ENCODE assay signal across 14 cellular contexts in the genomic region with DNA sequence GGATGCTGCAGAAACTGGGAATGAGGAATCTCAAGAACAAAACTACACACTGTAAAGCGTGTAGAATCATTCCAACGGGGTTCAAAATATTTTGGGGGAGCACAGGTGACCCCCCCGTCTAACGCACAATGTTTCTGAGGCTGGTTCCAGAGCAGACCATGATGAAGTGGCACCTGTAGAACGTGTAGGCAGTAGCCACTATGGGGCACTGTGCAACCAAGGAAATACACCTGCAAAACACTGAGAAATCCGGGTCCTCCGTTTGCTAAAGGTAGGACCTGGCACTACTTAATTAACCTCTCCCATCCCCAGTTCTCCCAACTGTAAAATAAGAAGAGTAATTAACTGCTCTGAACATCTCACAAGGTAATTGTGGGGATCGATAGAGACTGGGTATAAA. TPM values are rescaled to one million over a fixed set of nuclear protein-coding genes. Genes with fewer than 3 reads are reported as not detected.
A peak's percentile ranks its signal among the peaks of the same experiment; 100 is the strongest.
DNase-seq lines count a peak whose midpoint lies in the region; ATAC-seq and TF ChIP-seq lines count a peak whose summit lies in the region.
"Had no signal": no experiment of that assay in that cellular context is flagged by ENCODE, and none has a peak within 500 bp of the region (broad histone marks: within the 10 kb centered on the region; RNA-seq: fewer than 3 reads in every experiment).

No MANE protein-coding gene starts in this region.

- H4K5ac ChIP-seq in H9 (ENCODE audit: insufficient read length, low read depth, low read length): no peak overlapping the region

- H2BK15ac ChIP-seq in H9 (ENCODE audit: low read depth, low read length): no peak overlapping the region

- H3K4me2 ChIP-seq in H9 (ENCODE audit: insufficient read depth, insufficient read length, low read length): no peak overlapping the region
- H3K4me2 ChIP-seq: BLaER1 treated with 17β-estradiol and CSF1 and Interleukin-3, amounts not matched to agents 10 nM and 100 nM had no signal

- no peaks in the 10 kb centered on the region for H3K27me3 ChIP-seq in H9 (ENCODE audit: insufficient read depth, low read length)
- H3K27me3 ChIP-seq: BLaER1 treated with 17β-estradiol and CSF1 and Interleukin-3, amounts not matched to agents 10 nM and 100 nM; colonic mucosa; neutrophil had no signal

- ATAC-seq in HG02870 (IDR thresholded peaks at IDR 0.05; ENCODE audit: unreplicated experiment): no peak
- no peak for ATAC-seq in HG03439 (IDR thresholded peaks at IDR 0.05; ENCODE audit: unreplicated experiment)
- ATAC-seq in GM21786 (IDR thresholded peaks at IDR 0.05; ENCODE audit: unreplicated experiment): no peak
- ATAC-seq: stimulated activated effector memory CD8-positive, alpha-beta T cell treated with anti-CD3 and anti-CD28 coated beads, Interleukin-12 subunit alpha, Interleukin-12 subunit beta, amount 100 ng/mL, for 72 hours had no signal

- no peak overlapping the region for H2BK12ac ChIP-seq in H9 (ENCODE audit: insufficient read length, low read depth, low read length)

- no peak overlapping the region for H4K8ac ChIP-seq in H9 (replicated peaks; ENCODE audit: insufficient read length, low read depth, low read length)

- H2BK120ac ChIP-seq in H9 (ENCODE audit: low read depth, low read length, poor library complexity, severe bottlenecking): no peak overlapping the region

- DNase-seq in H9 (no peak), SK-MEL-5 (ENCODE audit: low read depth, low spot score) (peak; percentile 8), foreskin fibroblast (peak in 1 of 2 donors; percentile 7), T1000 (lab: John Stamatoyannopoulos, UW) (no peak)
- DNase-seq: activated CD8-positive, alpha-beta memory T cell treated with anti-CD3 and anti-CD28 coated beads for 24 hours; activated naive CD4-positive, alpha-beta T cell treated with anti-CD3 and anti-CD28 coated beads, Interleukin-2, amount 10 ng/mL, durations not matched to agents 7 days and 5 days; colonic mucosa had no signal

- no peak overlapping the region for H2AK5ac ChIP-seq in H9 (ENCODE audit: insufficient read length, low read length)

- H3K27ac Mint-ChIP-seq in H9: no peak overlapping the region
- H3K27ac Mint-ChIP-seq: activated naive CD4-positive, alpha-beta T cell treated with anti-CD3 and anti-CD28 coated beads, Interleukin-2, amount 10 ng/mL, durations not matched to agents 7 days and 5 days; stimulated activated effector memory CD8-positive, alpha-beta T cell treated with anti-CD3 and anti-CD28 coated beads, Interleukin-12 subunit alpha, Interleukin-12 subunit beta, amount 100 ng/mL, for 72 hours had no signal

- no peak overlapping the region for H4K91ac ChIP-seq in H9 (ENCODE audit: insufficient read length, low read depth, low read length)

- H4K20me1 ChIP-seq in H9 (ENCODE audit: control insufficient read depth, insufficient read depth, insufficient read length): no peaks in the 10 kb centered on the region
- H4K20me1 ChIP-seq: BLaER1 treated with 17β-estradiol and CSF1 and Interleukin-3, amounts not matched to agents 10 nM and 100 nM had no signal

- H3K4me1 ChIP-seq in H9 (ENCODE audit: insufficient read depth, low read length): no peaks in the 10 kb centered on the region; the same call in 1 of the 2 replicates
- H3K4me1 ChIP-seq: BLaER1 treated with 17β-estradiol and CSF1 and Interleukin-3, amounts not matched to agents 10 nM and 100 nM; colonic mucosa had no signal

- no peaks in the 10 kb centered on the region for H3K23me2 ChIP-seq in H9 (ENCODE audit: insufficient read length, low read depth, low read length, poor library complexity, severe bottlenecking)

- H2AFZ ChIP-seq in H9 (ENCODE audit: low read length): no peak overlapping the region

- WGBS in H9 (ENCODE audit: extremely low coverage, insufficient read length, low lambda C conversion rate): no CpG with 5 or more reads among the region's 8 CpGs

- no peak overlapping the region for H2BK5ac ChIP-seq in H9 (ENCODE audit: insufficient read length, low read length)

- H2BK20ac ChIP-seq in H9 (ENCODE audit: low read depth, low read length, poor library complexity, severe bottlenecking): no peak overlapping the region

- no peak overlapping the region for H3K56ac ChIP-seq in H9 (ENCODE audit: insufficient read length, low read depth, low read length)

- no peaks in the 10 kb centered on the region for H3K9me3 ChIP-seq in H9 (ENCODE audit: control insufficient read depth, low read depth, low read length)
- H3K9me3 ChIP-seq: colonic mucosa, neutrophil had no signal

- H3K14ac ChIP-seq in H9 (ENCODE audit: insufficient read depth, low read length): no peak overlapping the region

- H3K9me3 Mint-ChIP-seq in H9: peaks cover 11 to 17% of the 10 kb centered on the region in 2 experiments

- H3K23ac ChIP-seq in H9 (ENCODE audit: insufficient read length, low read depth, low read length): no peak overlapping the region

- H3K27me3 Mint-ChIP-seq in H9 (ENCODE audit: low read depth): no peaks in the 10 kb centered on the region
- H3K27me3 Mint-ChIP-seq: activated naive CD4-positive, alpha-beta T cell treated with anti-CD3 and anti-CD28 coated beads, Interleukin-2, amount 10 ng/mL, durations not matched to agents 7 days and 5 days had no signal

- peaks cover 10 to 17% (median 10%) of the 10 kb centered on the region in 3 experiments for H3K36me3 Mint-ChIP-seq in H9 (ENCODE audit: insufficient read depth in 1 of 3, low read depth in 3 of 3)
- H3K36me3 Mint-ChIP-seq: activated naive CD4-positive, alpha-beta T cell treated with anti-CD3 and anti-CD28 coated beads, Interleukin-2, amount 10 ng/mL, durations not matched to agents 7 days and 5 days; stimulated activated effector memory CD8-positive, alpha-beta T cell treated with anti-CD3 and anti-CD28 coated beads, Interleukin-12 subunit alpha, Interleukin-12 subunit beta, amount 100 ng/mL, for 72 hours had no signal

- peaks cover 13 to 21% of the 10 kb centered on the region in 2 experiments for H3K4me1 Mint-ChIP-seq in H9
- H3K4me1 Mint-ChIP-seq: activated naive CD4-positive, alpha-beta T cell treated with anti-CD3 and anti-CD28 coated beads, Interleukin-2, amount 10 ng/mL, durations not matched to agents 7 days and 5 days; stimulated activated effector memory CD8-positive, alpha-beta T cell treated with anti-CD3 and anti-CD28 coated beads, Interleukin-12 subunit alpha, Interleukin-12 subunit beta, amount 100 ng/mL, for 72 hours had no signal

- H3K79me1 ChIP-seq in H9 (ENCODE audit: insufficient read depth, low read depth, low read length, poor library complexity, severe bottlenecking): no peaks in the 10 kb centered on the region

- H3K79me2 ChIP-seq in H9 (ENCODE audit: insufficient read depth, low read length): peaks cover 1% of the 10 kb centered on the region; the same call in 1 of the 2 replicates

- H3K4me3 Mint-ChIP-seq in H9: no peak overlapping the region
- H3K4me3 Mint-ChIP-seq: activated naive CD4-positive, alpha-beta T cell treated with anti-CD3 and anti-CD28 coated beads, Interleukin-2, amount 10 ng/mL, durations not matched to agents 7 days and 5 days; stimulated activated effector memory CD8-positive, alpha-beta T cell treated with anti-CD3 and anti-CD28 coated beads, Interleukin-12 subunit alpha, Interleukin-12 subunit beta, amount 100 ng/mL, for 72 hours had no signal

- H3K4ac ChIP-seq in H9 (ENCODE audit: low read depth, low read length): no peak overlapping the region

- in situ Hi-C loops in SK-MEL-5 (cut with HindIII; ENCODE audit: low pct_unique_long_range_greater_than_20kb, low sequenced_read_pairs): no loop called here

- TF ChIP-seq CTCF in 22Rv1 (IDR thresholded peaks at IDR 0.05): peak; percentile 36
- TF ChIP-seq CTCF in H9 (conservative IDR thresholded peaks at IDR 0.05): peak; percentile 63
- peak; percentile 31 for TF ChIP-seq CTCF in foreskin fibroblast (IDR thresholded peaks at IDR 0.05; ENCODE audit: low read depth, low read length)

- H3K4me3 ChIP-seq in foreskin fibroblast (ENCODE audit: low read depth in 1 of 2, low read length in 2 of 2): no peak overlapping the region
- H3K4me3 ChIP-seq: BLaER1 treated with 17β-estradiol and CSF1 and Interleukin-3, amounts not matched to agents 10 nM and 100 nM; colonic mucosa had no signal

- H3K27ac ChIP-seq in 22Rv1 (no peak overlapping the region), H9 (ENCODE audit: insufficient read length, low read depth, low read length) (no peak overlapping the region)
- H3K27ac ChIP-seq: BLaER1 treated with 17β-estradiol and CSF1 and Interleukin-3, amounts not matched to agents 10 nM and 100 nM; colonic mucosa; neutrophil had no signal

- H3K9ac ChIP-seq in H9 (ENCODE audit: extremely low read depth, insufficient read length, low read length): no peak overlapping the region
- H3K9ac ChIP-seq: BLaER1 treated with 17β-estradiol and CSF1 and Interleukin-3, amounts not matched to agents 10 nM and 100 nM had no signal

- no peak overlapping the region for H3K18ac ChIP-seq in H9 (ENCODE audit: insufficient read length, low read depth, low read length)

- H3T11ph ChIP-seq in H9 (ENCODE audit: low read length): no peak overlapping the region

RNA-seq across cellular contexts. Expression of gene ST6GAL2, which starts 22.6 kb away (rescaled TPM):
- 7.6 and 7.8 TPM in 2 replicates for total RNA-seq in H9 (2021)
- not detected in 2 replicates for total RNA-seq in SK-MEL-5 (2014; rRNA removed; shearing (Covaris generic))
- not detected in 2 replicates for polyA plus RNA-seq in SK-MEL-5 (2015; cell fraction: cytosol; rRNA removed)
- polyA plus RNA-seq in SK-MEL-5 (2015; cell fraction: nucleus; rRNA removed): not detected in 2 replicates
